ENCODE assay signal across 8 cellular contexts in the genomic region with DNA sequence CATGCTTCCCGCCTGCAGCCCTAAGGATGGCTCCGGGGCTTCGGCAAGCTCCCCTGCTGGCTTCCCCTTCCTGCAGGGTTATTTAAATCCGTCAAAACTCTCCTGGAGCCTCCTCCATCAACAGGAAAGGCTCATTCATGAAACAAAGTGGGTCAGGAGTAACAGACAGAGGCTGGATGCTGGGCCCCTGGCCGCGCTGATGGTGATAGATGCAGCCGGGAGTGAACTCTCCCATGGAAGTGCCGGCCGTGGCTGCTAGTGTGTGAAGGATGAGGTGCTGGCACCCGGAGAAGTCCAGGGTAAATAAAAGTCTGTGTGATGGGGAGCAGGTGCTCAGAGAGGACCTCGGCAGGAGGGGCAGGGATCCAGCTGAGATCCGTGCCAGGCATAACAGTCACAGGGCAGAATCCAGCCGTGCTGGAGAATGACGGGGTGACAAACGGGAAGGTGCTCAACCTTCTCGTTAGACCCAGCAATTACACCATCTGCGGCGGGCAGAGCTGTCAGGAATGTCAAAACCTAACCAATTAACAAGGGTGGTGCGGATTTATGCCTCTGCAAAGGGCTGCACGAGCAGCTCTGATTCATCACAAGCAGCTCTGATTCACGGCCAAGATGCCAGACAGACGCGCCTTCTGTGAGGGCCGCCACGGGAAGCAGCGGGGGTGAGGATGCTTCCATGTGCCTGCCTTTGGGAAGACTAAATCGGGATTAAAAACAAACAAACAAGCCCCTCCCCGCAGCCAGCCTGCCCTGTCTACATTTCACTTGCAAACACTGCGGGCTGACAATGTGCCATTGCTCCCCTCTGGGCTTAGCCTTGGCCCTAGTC. TPM values are rescaled to one million over a fixed set of nuclear protein-coding genes. Genes with fewer than 3 reads are reported as not detected.
A peak's percentile ranks its signal among the peaks of the same experiment; 100 is the strongest.
DNase-seq lines count a peak whose midpoint lies in the region; ATAC-seq and TF ChIP-seq lines count a peak whose summit lies in the region.

No MANE protein-coding gene starts in this region.

- ATAC-seq in HG03442 (IDR thresholded peaks at IDR 0.05; ENCODE audit: unreplicated experiment): no peak
- ATAC-seq in Right ventricle myocardium inferior: no peak

- peaks cover 6% of the 10 kb centered on the region for H3K4me1 ChIP-seq in A673 (ENCODE audit: insufficient read depth, low read length, poor library complexity, severe bottlenecking)
- H3K4me1 ChIP-seq in HEK293 (ENCODE audit: control insufficient read depth, insufficient read depth, low read length): peaks cover 8% of the 10 kb centered on the region; the same call in 1 of the 2 replicates
- H3K4me1 ChIP-seq in SK-N-SH (ENCODE audit: control insufficient read depth in 1 of 2, insufficient read depth in 2 of 2, low read depth in 1 of 2, low read length in 1 of 2): peaks cover 0 to 24% of the 10 kb centered on the region in 2 experiments; a peak in 1 of 4 replicates
- peaks cover 9 to 64% (median 59%) of the 10 kb centered on the region in 5 donors for H3K4me1 ChIP-seq in subcutaneous abdominal adipose tissue (ENCODE audit: control insufficient read depth in 5 of 5, insufficient read depth in 5 of 5, low read length in 5 of 5)

- BruUV-seq in A673 (replicated peaks; lab: Mats Ljungman, UMichigan): no TSS peak

- H3F3A ChIP-seq in SK-N-SH (replicated peaks; ENCODE audit: insufficient read depth): no peaks in the 10 kb centered on the region

- H3K79me2 ChIP-seq in SK-N-SH (ENCODE audit: insufficient read depth): no peaks in the 10 kb centered on the region

- TF ChIP-seq RAD21 in SK-N-SH (IDR thresholded peaks at IDR 0.05; ENCODE audit: low read length): no peak

- H3K27ac ChIP-seq in A673 (ENCODE audit: low read depth, low read length, poor library complexity, severe bottlenecking): no peak overlapping the region
- H3K27ac ChIP-seq in HEK293 (ENCODE audit: extremely low read depth, low read depth, low read length): no peak overlapping the region
- no peak overlapping the region for H3K27ac ChIP-seq in SK-N-SH (ENCODE audit: low read depth in 2 of 2, low read length in 1 of 2)
- H3K27ac ChIP-seq in subcutaneous abdominal adipose tissue (ENCODE audit: low read depth, low read length): peak overlapping the region; percentile 41

- CTCF ChIA-PET in A673 (lab: Charles Lee) (no interaction called here), HEK293 (lab: Yijun Ruan, JAX) (interaction anchor here (0.7 to 4.9 kb wide), 3 partner anchors 8 to 67 kb away, joined by 4 to 26 read pairs (median 9); no protein-coding TSS in a partner anchor), SK-N-SH (lab: Yijun Ruan, JAX) (interaction anchor here (1.1 to 4.5 kb wide), 5 partner anchors 9 to 28 kb away, joined by 3 to 22 read pairs (median 3); no protein-coding TSS in a partner anchor)

- H3K9me2 ChIP-seq in SK-N-SH: no peaks in the 10 kb centered on the region

- TF ChIP-seq CTCF in A673 (conservative IDR thresholded peaks at IDR 0.05; ENCODE audit: low read depth, low read length) (no peak), HEK293 (tag by site-specific recombination; IDR thresholded peaks at IDR 0.05) (no peak), SK-N-SH (IDR thresholded peaks at IDR 0.05) (no peak)

- POLR2A ChIA-PET in A673 (lab: Charles Lee; ENCODE audit: low non-redundant PET) (interaction anchor here (0.7 kb wide), 1 partner anchor 28 kb away, joined by 3 read pairs; no protein-coding TSS in a partner anchor), HEK293 (lab: Yijun Ruan, JAX) (no interaction called here), SK-N-SH (lab: Yijun Ruan, JAX) (no interaction called here)

- 0 out of 2 replicates have a peak overlapping the region, but pooled peaks have one; percentile 33 for H3K4me2 ChIP-seq in SK-N-SH

- H3K9me3 ChIP-seq in A673 (ENCODE audit: low read depth, low read length, poor library complexity, severe bottlenecking): no peaks in the 10 kb centered on the region
- no peaks in the 10 kb centered on the region for H3K9me3 ChIP-seq in HEK293 (ENCODE audit: control insufficient read depth, insufficient read depth, low read depth, low read length)
- no peaks in the 10 kb centered on the region for H3K9me3 ChIP-seq in SK-N-SH
- no peaks in the 10 kb centered on the region for H3K9me3 ChIP-seq in iPS-18c (ENCODE audit: control insufficient read depth, insufficient read depth, low read length)
- H3K9me3 ChIP-seq in subcutaneous abdominal adipose tissue (ENCODE audit: control insufficient read depth in 5 of 5, low read length in 5 of 5): no peaks in the 10 kb centered on the region

- intact Hi-C loops in A673 (cut with micrococcal nuclease; ENCODE audit: unreplicated experiment): no loop called here
- intact Hi-C loops in Right ventricle myocardium inferior (cut with DNase I): no loop called here

- H3K36me3 ChIP-seq in A673 (ENCODE audit: insufficient read depth, low read length, poor library complexity, severe bottlenecking) (no peaks in the 10 kb centered on the region), HEK293 (ENCODE audit: control insufficient read depth in 2 of 2, insufficient read depth in 1 of 2, low read length in 2 of 2) (peaks cover 0 to 3% of the 10 kb centered on the region in 2 experiments; a peak in 1 of 3 replicates), SK-N-SH (replicated peaks in 1 of 2; ENCODE audit: control insufficient read depth in 1 of 2, insufficient read depth in 2 of 2, low read length in 1 of 2) (no peaks in the 10 kb centered on the region), subcutaneous abdominal adipose tissue (ENCODE audit: control insufficient read depth in 5 of 5, insufficient read depth in 5 of 5, low read length in 5 of 5) (peaks cover 2 to 72% (median 59%) of the 10 kb centered on the region in 5 donors)

- WGBS in SK-N-SH (ENCODE audit: low lambda C conversion rate): 61% methylated on average over 23 of the region's 29 CpGs

- H3K27me3 ChIP-seq in A673 (replicated peaks; ENCODE audit: insufficient read depth, low read depth, low read length, poor library complexity) (no peaks in the 10 kb centered on the region), SK-N-SH (ENCODE audit: insufficient read depth) (no peaks in the 10 kb centered on the region), subcutaneous abdominal adipose tissue (ENCODE audit: control insufficient read depth in 5 of 5, insufficient read depth in 4 of 5, low read length in 5 of 5) (no peaks in the 10 kb centered on the region)

- no peak overlapping the region for H3K4me3 ChIP-seq in A673 (ENCODE audit: low read depth, low read length, poor library complexity, severe bottlenecking)
- no peak overlapping the region for H3K4me3 ChIP-seq in HEK293 (ENCODE audit: low read depth, low read length)
- no peak overlapping the region for H3K4me3 ChIP-seq in SK-N-SH (ENCODE audit: low read depth in 2 of 2, low read length in 1 of 2)
- H3K4me3 ChIP-seq in iPS-18c (ENCODE audit: insufficient read depth, low read depth, low read length): peak overlapping the region; percentile 26; the same call in 1 of the 2 replicates
- H3K4me3 ChIP-seq in subcutaneous abdominal adipose tissue (ENCODE audit: low read depth in 1 of 5, low read length in 5 of 5): peak overlapping the region in 2 of 5 donors; percentile 5 to 17

- H3K9ac ChIP-seq in SK-N-SH: no peak overlapping the region
- peak overlapping the region in 1 of 5 donors; percentile 20 for H3K9ac ChIP-seq in subcutaneous abdominal adipose tissue (ENCODE audit: low read length in 5 of 5)

- peak; percentile 70 for DNase-seq in A673 (ENCODE audit: low spot score)
- no peak for DNase-seq in SK-N-SH
- no peak for DNase-seq in activated CD4-positive, alpha-beta T cell treated with anti-CD3 and anti-CD28 coated beads, Interleukin-2, amount 50 U/mL, for 1 hour
- DNase-seq in Right ventricle myocardium inferior (ENCODE audit: missing footprints): no peak

- no peak overlapping the region for H2AFZ ChIP-seq in SK-N-SH (ENCODE audit: low read depth)

- TF ChIP-seq EP300 in SK-N-SH (IDR thresholded peaks at IDR 0.05; ENCODE audit: borderline replicate concordance in 1 of 2, low read depth in 1 of 2, low read length in 1 of 2): no peak

- H4K20me1 ChIP-seq in SK-N-SH (ENCODE audit: insufficient read depth): no peaks in the 10 kb centered on the region

TF ChIP-seq in HEK293, 187 proteins besides CTCF, POLR2A, EP300 and RAD21 (continues in another document):
- TF ChIP-seq BCL11B (tag by site-specific recombination; IDR thresholded peaks at IDR 0.05; ENCODE audit: low read depth) (no peak), ZFP37 (tag by site-specific recombination; IDR thresholded peaks at IDR 0.05) (0 out of 2 replicates have a peak, but pooled peaks have one; percentile 29)
- TF ChIP-seq, protein P1, sequence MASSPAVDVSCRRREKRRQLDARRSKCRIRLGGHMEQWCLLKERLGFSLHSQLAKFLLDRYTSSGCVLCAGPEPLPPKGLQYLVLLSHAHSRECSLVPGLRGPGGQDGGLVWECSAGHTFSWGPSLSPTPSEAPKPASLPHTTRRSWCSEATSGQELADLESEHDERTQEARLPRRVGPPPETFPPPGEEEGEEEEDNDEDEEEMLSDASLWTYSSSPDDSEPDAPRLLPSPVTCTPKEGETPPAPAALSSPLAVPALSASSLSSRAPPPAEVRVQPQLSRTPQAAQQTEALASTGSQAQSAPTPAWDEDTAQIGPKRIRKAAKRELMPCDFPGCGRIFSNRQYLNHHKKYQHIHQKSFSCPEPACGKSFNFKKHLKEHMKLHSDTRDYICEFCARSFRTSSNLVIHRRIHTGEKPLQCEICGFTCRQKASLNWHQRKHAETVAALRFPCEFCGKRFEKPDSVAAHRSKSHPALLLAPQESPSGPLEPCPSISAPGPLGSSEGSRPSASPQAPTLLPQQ (tag by site-specific recombination; IDR thresholded peaks at IDR 0.05): peak; percentile 41; the same call in 1 of the 2 replicates

TF ChIP-seq in SK-N-SH, 30 proteins besides CTCF, POLR2A, EP300 and RAD21 (continues in another document):
- TF ChIP-seq NFIC (IDR thresholded peaks at IDR 0.05; ENCODE audit: borderline replicate concordance): peak; percentile 37; the same call in 1 of the 2 replicates
- peak; percentile 50; the same call in 1 of the 2 replicates for TF ChIP-seq TCF12 (IDR thresholded peaks at IDR 0.05)
- TF ChIP-seq GABPA (IDR thresholded peaks at IDR 0.05; ENCODE audit: low read depth): no peak
- TF ChIP-seq FOSL2 (IDR thresholded peaks at IDR 0.05; ENCODE audit: borderline replicate concordance, low read depth): peak; percentile 50
- peak; percentile 67 for TF ChIP-seq PBX3 (IDR thresholded peaks at IDR 0.05)

RNA-seq across cellular contexts. Expression of gene SYNE3, which starts 55.6 kb away (rescaled TPM):
- total RNA-seq in A673 (2021) (6.3 and 6.4 TPM in 2 replicates), Right ventricle myocardium inferior (16.5 TPM)
- 1.8 and 2.0 TPM in 2 replicates for polyA plus RNA-seq in SK-N-SH (2012; rRNA removed)
- polyA plus RNA-seq in SK-N-SH (2012; cell fraction: cytosol; rRNA removed): 0.80 and 1.3 TPM in 2 replicates
- 3.0 and 3.6 TPM in 2 replicates for polyA plus RNA-seq in SK-N-SH (2012; cell fraction: nucleus; rRNA removed)
